13 cellular contexts compared by ENCODE assay signal in the genomic region with DNA sequence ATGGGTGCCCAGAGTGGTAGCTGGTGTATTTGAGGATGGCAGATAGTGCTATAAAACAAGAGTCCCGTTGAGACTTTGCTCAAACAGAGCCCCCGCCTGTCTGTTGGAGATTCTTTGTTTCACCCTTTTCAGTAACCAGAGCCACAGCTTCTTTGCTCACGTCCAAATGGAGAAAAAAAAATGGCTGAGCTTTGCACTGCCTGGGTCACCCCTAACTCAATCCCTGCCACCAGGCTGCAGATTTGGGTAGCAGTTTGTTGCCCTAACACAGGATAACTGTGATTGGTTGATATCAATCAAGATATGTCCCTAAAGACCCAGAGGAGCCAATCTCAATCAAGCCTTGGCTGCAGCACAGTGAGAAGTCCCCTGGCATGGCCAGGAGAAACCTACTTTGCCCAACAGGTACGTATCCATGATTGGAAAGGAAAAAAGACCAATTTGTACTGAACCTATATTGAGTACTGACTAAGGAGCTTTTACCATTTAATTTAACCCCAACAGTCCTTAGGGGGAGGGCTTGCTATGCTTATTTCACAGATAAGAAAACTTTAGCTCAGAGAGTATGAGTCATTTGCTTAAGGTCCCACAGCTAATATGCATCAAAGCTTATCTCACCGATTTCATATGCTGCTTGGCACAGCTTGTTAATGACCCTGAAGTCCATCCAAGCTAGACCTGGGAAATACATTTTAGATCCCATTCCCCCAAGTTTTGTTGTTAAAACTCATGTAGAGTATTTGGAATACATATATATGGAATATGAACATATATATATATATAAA.
DNase-seq lines count a peak whose midpoint lies in the region; ATAC-seq and TF ChIP-seq lines count a peak whose summit lies in the region.
"Had no signal": no experiment of that assay in that cellular context is flagged by ENCODE, and none has a peak within 500 bp of the region (broad histone marks: within the 10 kb centered on the region; RNA-seq: fewer than 3 reads in every experiment).

No MANE protein-coding gene starts in this region.

- H3K27me3 ChIP-seq in Panc1 (ENCODE audit: control insufficient read depth, insufficient read depth, low read length), result no peaks in the 10 kb centered on the region
- H3K27me3 ChIP-seq: sigmoid colon, tibial nerve had no signal

- peak; percentile 28 to 48 for ATAC-seq in activated CD4-positive, CD25-positive, alpha-beta regulatory T cell treated with anti-CD3 and anti-CD28 coated beads, Interleukin-2, amount 50 U/mL, for 24 hours
- peak; percentile 74 for ATAC-seq in Panc1

- no TSS peak for BruUV-seq in Panc1 (replicated peaks; lab: Mats Ljungman, UMichigan)

- H3K9me3 ChIP-seq in Panc1 (ENCODE audit: control insufficient read depth, insufficient read depth, low read depth, low read length), result no peaks in the 10 kb centered on the region
- H3K9me3 ChIP-seq: sigmoid colon, tibial nerve had no signal

- H3K4me3 ChIP-seq in Panc1 (ENCODE audit: low read depth in 2 of 2, low read length in 2 of 2) (no peak overlapping the region), epithelial cell of esophagus (ENCODE audit: low read length) (no peak overlapping the region), retinal pigment epithelial cell (ENCODE audit: low read length) (no peak overlapping the region)
- H3K4me3 ChIP-seq: sigmoid colon, tibial nerve had no signal

- peaks cover 36% of the 10 kb centered on the region for H3K4me1 ChIP-seq in Panc1 (ENCODE audit: control insufficient read depth, insufficient read depth, low read length)

- CTCF ChIA-PET in Panc1 (lab: Charles Lee), result interaction anchor here (0.6 to 0.9 kb wide), 2 partner anchors 227 to 249 kb away, joined by 3 to 5 read pairs; no protein-coding TSS in a partner anchor

- H3K27ac ChIP-seq in Panc1 (ENCODE audit: low read length), result peak overlapping the region; percentile 93
- H3K27ac ChIP-seq: sigmoid colon, tibial nerve had no signal

- TF ChIP-seq CTCF in Panc1 (IDR thresholded peaks at IDR 0.05) (no peak), epithelial cell of esophagus (IDR thresholded peaks at IDR 0.05; ENCODE audit: insufficient read depth, low read depth, low read length, missing control alignments) (no peak), retinal pigment epithelial cell (conservative IDR thresholded peaks at IDR 0.05; ENCODE audit: low read depth, low read length) (no peak), GM13977 (IDR thresholded peaks at IDR 0.05; ENCODE audit: extremely low read depth, insufficient read depth, missing control alignments) (no peak)

- POLR2A ChIA-PET in Panc1 (lab: Charles Lee), result interaction anchor here (0.6 kb wide), 1 partner anchor 55 kb away, joined by 3 read pairs; no protein-coding TSS in a partner anchor

- no peaks in the 10 kb centered on the region for H3K36me3 ChIP-seq in Panc1 (ENCODE audit: control insufficient read depth, insufficient read depth, low read length)
- H3K36me3 ChIP-seq: sigmoid colon, tibial nerve had no signal

- intact Hi-C loops in Panc1 (cut with micrococcal nuclease; ENCODE audit: unreplicated experiment), result loop anchor here (5.0 to 10.0 kb wide), 3 partner anchors 77 to 325 kb away; no protein-coding TSS in a partner anchor

- no peak for DNase-seq in activated CD4-positive, CD25-positive, alpha-beta regulatory T cell (lab: John Stamatoyannopoulos, UW)
- DNase-seq in Panc1 (ENCODE audit: low read depth, low spot score), result peak; percentile 55
- peak; percentile 27 for DNase-seq in epithelial cell of esophagus (ENCODE audit: low read depth)
- peak; percentile 93 for DNase-seq in retinal pigment epithelial cell (ENCODE audit: low read depth)
- DNase-seq in GM13977 (ENCODE audit: low spot score), result no peak
- DNase-seq in activated CD8-positive, alpha-beta memory T cell treated with anti-CD3 and anti-CD28 coated beads, Interleukin-2, amount 50 U/mL, for 48 hours, result no peak
- DNase-seq in activated CD4-positive, alpha-beta T cell treated with anti-CD3 and anti-CD28 coated beads for 1 hour, result no peak
- DNase-seq: activated T-cell treated with anti-CD3 and anti-CD28 coated beads, Interleukin-2, amount 50 U/mL, for 1 hour; KG1; naive B cell; sigmoid colon had no signal

- in situ Hi-C loops in Panc1 (cut with HindIII; ENCODE audit: low pct_unique_long_range_greater_than_20kb, low sequenced_read_pairs), result loop anchor here (10.0 kb wide), 1 partner anchor 215 kb away; no protein-coding TSS in a partner anchor
- in situ Hi-C loops in GM13977 (cut with MboI; ENCODE audit: low pct_unique_long_range_greater_than_20kb, low sequenced_read_pairs, unreplicated experiment), result no loop called here

Comparison
In these comparisons a context has a peak if more than half of its experiments do, and no peak if none do; other contexts are left out.
1. DNase-seq: peak in Panc1 (single experiment), epithelial cell of esophagus (single experiment) and retinal pigment epithelial cell (single experiment); none in activated CD4-positive, CD25-positive, alpha-beta regulatory T cell (0 of 4), GM13977 (single experiment), activated CD8-positive, alpha-beta memory T cell treated with anti-CD3 and anti-CD28 coated beads, Interleukin-2, amount 50 U/mL, for 48 hours (single experiment) and activated CD4-positive, alpha-beta T cell treated with anti-CD3 and anti-CD28 coated beads for 1 hour (single experiment).